8 cellular contexts compared by ENCODE assay signal in genomic region chr6:152916035-152916434, GRCh38.
"Had no signal": no experiment of that assay in that cellular context is flagged by ENCODE, and none has a peak within 500 bp of the region (broad histone marks: within the 10 kb centered on the region; RNA-seq: fewer than 3 reads in every experiment).

No MANE protein-coding gene starts in this region.

- DNase-seq: H9, HCEC 1CT, IMR-90 had no signal

- ATAC-seq: GM23338, K562 had no signal

- H3K4me3 ChIP-seq: GM23338, K562 had no signal

- H3K4me3 Mint-ChIP-seq: GM23338, H9 had no signal

- FAIRE-seq: H1, H54, HTR-8/SVneo, K562 had no signal

- H3K27ac Mint-ChIP-seq: GM23338, H9 had no signal
